ENCODE assay signal across 12 cellular contexts in genomic region chr17:82399030-82399429, GRCh38. TPM values are rescaled to one million over a fixed set of nuclear protein-coding genes. Genes with fewer than 3 reads are reported as not detected.
DNase-seq lines count a peak whose midpoint lies in the region; ATAC-seq, FAIRE-seq and TF ChIP-seq lines count a peak whose summit lies in the region.
"Had no signal": no experiment of that assay in that cellular context is flagged by ENCODE, and none has a peak within 500 bp of the region (broad histone marks: within the 10 kb centered on the region; RNA-seq: fewer than 3 reads in every experiment).

No MANE protein-coding gene starts in this region.

- ATAC-seq in HG03457 (IDR thresholded peaks at IDR 0.05; ENCODE audit: unreplicated experiment) (no peak), GM18505 (IDR thresholded peaks at IDR 0.05; ENCODE audit: unreplicated experiment) (no peak)

- H3K36me3 ChIP-seq in SJCRH30 (peaks cover 39% of the 10 kb centered on the region), skeletal muscle tissue (ENCODE audit: control insufficient read depth in 3 of 3, insufficient read depth in 3 of 3, low read length in 3 of 3) (peaks cover 11 to 18% (median 17%) of the 10 kb centered on the region in 3 donors)

- H3K4me3 ChIP-seq in SJCRH30 = no peak overlapping the region
- peak overlapping the region in 2 of 3 donors; percentile 7 to 46 for H3K4me3 ChIP-seq in skeletal muscle tissue (ENCODE audit: low read length in 3 of 3)
- H3K4me3 ChIP-seq: lung had no signal

- no peaks in the 10 kb centered on the region for H3K27me3 ChIP-seq in SJCRH30
- no peaks in the 10 kb centered on the region for H3K27me3 ChIP-seq in skeletal muscle tissue (ENCODE audit: control insufficient read depth in 3 of 3, insufficient read depth in 3 of 3, low read length in 3 of 3)

- H3K4me1 ChIP-seq in SJCRH30 = peaks cover 31% of the 10 kb centered on the region
- H3K4me1 ChIP-seq in skeletal muscle tissue (ENCODE audit: control insufficient read depth in 3 of 3, insufficient read depth in 3 of 3, low read length in 3 of 3) = peaks cover 18 to 19% (median 18%) of the 10 kb centered on the region in 3 donors

- FAIRE-seq in frontal cortex (lab: Jason Lieb, UNC) = no peak

- H3K9me3 ChIP-seq in SJCRH30 (replicated peaks) (no peaks in the 10 kb centered on the region), skeletal muscle tissue (ENCODE audit: control insufficient read depth in 3 of 3, low read length in 3 of 3) (no peaks in the 10 kb centered on the region)

- no peak for TF ChIP-seq POLR2A in GM18505 (IDR thresholded peaks at IDR 0.05; ENCODE audit: borderline replicate concordance, extremely low read depth, insufficient read depth, insufficient read length)

- H3K27ac ChIP-seq in SJCRH30 (peak overlapping the region; percentile 73), skeletal muscle tissue (ENCODE audit: low read depth, low read length) (peak overlapping the region; percentile 48)

- peak; percentile 80 for DNase-seq in GM04503 (ENCODE audit: low read depth)
- DNase-seq in SJCRH30 = peak; percentile 84 to 88
- DNase-seq in frontal cortex (ENCODE audit: low spot score in 2 of 2) = peak; percentile 62 to 74
- no peak for DNase-seq in SW 1271 (lab: John Stamatoyannopoulos, UW)
- no peak for DNase-seq in DMS153 (lab: John Stamatoyannopoulos, UW)
- DNase-seq: activated gamma-delta T cell treated with Interleukin-2 at 50 U/mL for 16 hours; stimulated activated CD4-positive, alpha-beta T cell treated with anti-CD3 and anti-CD28 coated beads, Interleukin-15, amount 100 ng/mL, for 24 hours had no signal

- no peak overlapping the region for H3K9ac ChIP-seq in skeletal muscle tissue (ENCODE audit: low read depth in 1 of 3, low read length in 3 of 3)

RNA-seq across cellular contexts. Expression of gene HEXD, which starts 19.1 kb away (rescaled TPM):
- 8.9 and 14.2 TPM in 2 replicates for total RNA-seq in SJCRH30 (2014; rRNA removed; shearing (Covaris generic))
- 14.3 TPM for total RNA-seq in frontal cortex
- 11.5 TPM for total RNA-seq in skeletal muscle tissue

RNA-seq across cellular contexts. Expression of gene OGFOD3, which starts 19.4 kb away (rescaled TPM):
- 142 and 144 TPM in 2 replicates for total RNA-seq in SJCRH30 (2014; rRNA removed; shearing (Covaris generic))
- total RNA-seq in frontal cortex (15.9 TPM), skeletal muscle tissue (20.9 TPM)

RNA-seq across cellular contexts. Expression of gene UTS2R, which starts 27.5 kb away (rescaled TPM):
- total RNA-seq in SJCRH30 (2014; rRNA removed; shearing (Covaris generic)) = 8.0 and 8.3 TPM in 2 replicates
- total RNA-seq in frontal cortex (not detected), skeletal muscle tissue (1.6 TPM)
- total RNA-seq: subcutaneous adipose tissue had no signal

RNA-seq across cellular contexts. Expression of gene TEX19, which starts 40.0 kb away (rescaled TPM):
- total RNA-seq in SJCRH30 (2014; rRNA removed; shearing (Covaris generic)) = 1.0 and 1.4 TPM in 2 replicates
- total RNA-seq in frontal cortex (not detected), skeletal muscle tissue (0.52 TPM)
- total RNA-seq: lung, subcutaneous adipose tissue had no signal

RNA-seq across cellular contexts. Expression of gene CYBC1, which starts 51.5 kb away (rescaled TPM):
- total RNA-seq in SJCRH30 (2014; rRNA removed; shearing (Covaris generic)) = 62.8 and 69.7 TPM in 2 replicates
- 19.2 TPM for total RNA-seq in frontal cortex
- total RNA-seq in skeletal muscle tissue = 15.1 TPM

Comparison
In these comparisons a context has a peak if more than half of its experiments do, and no peak if none do; other contexts are left out.
1. DNase-seq: peak in GM04503 (single experiment), SJCRH30 (2 of 2) and frontal cortex (2 of 2); none in SW 1271 (0 of 2) and DMS153 (single experiment).